Comparison of ENCODE assay signal across 8 cellular contexts in the genomic region with DNA sequence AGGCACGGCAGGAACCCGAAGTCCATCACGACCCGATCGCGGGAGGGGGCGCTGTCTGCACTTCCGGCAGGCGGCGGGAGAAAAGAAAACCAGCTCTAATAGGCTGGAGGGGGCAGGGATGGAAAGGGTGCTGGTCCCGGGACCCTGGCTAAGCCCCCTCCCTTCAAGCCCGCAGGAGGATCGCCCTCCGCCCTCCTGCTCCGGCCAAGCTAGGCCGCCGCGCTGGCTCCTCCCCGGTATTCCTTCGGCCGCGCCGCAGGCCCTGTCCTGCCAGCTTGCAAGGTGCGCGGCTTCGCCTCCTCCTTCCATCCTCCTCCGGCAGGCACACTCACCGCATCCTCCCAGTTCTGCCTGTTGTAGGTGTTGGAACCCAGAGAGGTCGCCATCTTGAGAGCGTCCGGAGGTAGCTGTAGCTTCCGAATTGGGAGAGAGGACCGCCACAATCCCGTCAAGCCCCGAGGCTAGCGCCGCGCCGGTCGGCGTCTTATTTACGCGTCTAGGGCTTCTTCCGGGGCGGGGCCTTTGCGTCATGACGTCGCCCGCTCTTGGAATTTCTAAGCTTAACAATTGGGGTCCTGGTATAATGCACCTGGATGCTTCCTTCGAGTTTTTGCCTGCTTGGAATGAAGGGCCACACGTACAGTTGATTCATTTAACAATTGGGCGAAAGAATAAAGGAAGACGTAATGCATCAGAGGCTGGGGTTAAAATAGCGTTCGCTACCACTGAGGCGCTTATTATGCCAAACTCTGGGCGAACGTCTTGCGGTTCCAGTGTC. TPM values are rescaled to one million over a fixed set of nuclear protein-coding genes. Genes with fewer than 3 reads are reported as not detected.
DNase-seq lines count a peak whose midpoint lies in the region; ATAC-seq, FAIRE-seq and TF ChIP-seq lines count a peak whose summit lies in the region.

A gene (minus strand): TSS at position 463 of the 778 bp plus-strand sequence. CDS start 77 bp downstream, at position 386.

- H3K27me3 ChIP-seq in left ventricle myocardium inferior (ENCODE audit: low read depth) (no peaks in the 10 kb centered on the region), prostate gland (replicated peaks; ENCODE audit: insufficient read depth) (no peaks in the 10 kb centered on the region)

- H3K36me3 ChIP-seq in left ventricle myocardium inferior (peaks cover 32% of the 10 kb centered on the region), prostate gland (peaks cover 3 to 10% of the 10 kb centered on the region in 2 donors)

- no peak within 1 kb of the TSS for H3K27ac Mint-ChIP-seq in T-cell

- peak; percentile 98 for ATAC-seq in HG02798 (IDR thresholded peaks at IDR 0.05; ENCODE audit: poor library complexity, unreplicated experiment)
- ATAC-seq in T-cell (replicated peaks in 1 of 4), result peak; percentile 96

- H3K4me1 Mint-ChIP-seq in T-cell, result peaks cover 0 to 11% (median 5%) of the 10 kb centered on the region in 3 donors

- H3K27ac ChIP-seq in left ventricle myocardium inferior (replicated peaks) (peak within 1 kb of the TSS; percentile 97), prostate gland (peak within 1 kb of the TSS; percentile 96 to 97)

- peak within 1 kb of the TSS; percentile 94 for H3K4me3 ChIP-seq in left ventricle myocardium inferior
- H3K4me3 ChIP-seq in prostate gland, result peak within 1 kb of the TSS; percentile 96 to 97

- under 1% methylated on average over 59 of the region's 59 CpGs for WGBS in prostate gland

- intact Hi-C loops in left ventricle myocardium inferior (cut with micrococcal nuclease) (loop anchor here (10.0 kb wide), 1 partner anchor 136 kb away; no protein-coding TSS in a partner anchor), prostate gland (cut with DNase I) (loop anchor here (2.0 to 5.0 kb wide), 2 partner anchors 78 to 138 kb away; a partner anchor contains a TSS)

- CTCF ChIA-PET in T-cell (lab: Charles Lee), result interaction anchor here (0.7 to 2.7 kb wide), 29 partner anchors 8 to 552 kb away, joined by 3 to 53 read pairs (median 4); a partner anchor contains a TSS

- no peak within 1 kb of the TSS for H3K4me3 Mint-ChIP-seq in T-cell

- no peaks in the 10 kb centered on the region for H3K9me3 Mint-ChIP-seq in T-cell

- H3K4me1 ChIP-seq in left ventricle myocardium inferior (peaks cover 30% of the 10 kb centered on the region), prostate gland (replicated peaks) (peaks cover 2% of the 10 kb centered on the region)

- peak; percentile 67 for DNase-seq in GM12891 (ENCODE audit: insufficient read length, low spot score)
- DNase-seq in NCI-H1436 treated with DMSO at 0.1 percent for 48 hours (lab: John Stamatoyannopoulos, UW), result peak; percentile 56
- peak; percentile 82 to 93 (median 91) for DNase-seq in T-cell
- peak; percentile 74 for DNase-seq in amniotic stem cell (lab: John Stamatoyannopoulos, UW)
- DNase-seq in left ventricle myocardium inferior, result peak; percentile 95
- DNase-seq in prostate gland (ENCODE audit: low spot score), result peak; percentile 91
- peak; percentile 94 for DNase-seq in urothelium cell line (ENCODE audit: low spot score)

- TF ChIP-seq POLR2A in GM12891 (IDR thresholded peaks at IDR 0.05; ENCODE audit: low read depth, low read length), result peak; percentile 74
- TF ChIP-seq POLR2A in prostate gland (IDR thresholded peaks at IDR 0.05), result peak; percentile 73

- H3K27me3 Mint-ChIP-seq in T-cell, result no peaks in the 10 kb centered on the region

- H3K36me3 Mint-ChIP-seq in T-cell, result peaks cover 23% of the 10 kb centered on the region

- POLR2A ChIA-PET in T-cell (lab: Charles Lee), result interaction anchor here (0.5 to 2.7 kb wide), 20 partner anchors 8 to 513 kb away, joined by 3 to 21 read pairs (median 4); a partner anchor contains a TSS

- H3K9me3 ChIP-seq in left ventricle myocardium inferior (replicated peaks), result no peaks in the 10 kb centered on the region
- H3K9me3 ChIP-seq in prostate gland, result no peaks in the 10 kb centered on the region

- FAIRE-seq in GM12891 (lab: Jason Lieb, UNC) (peak; percentile 90), urothelium cell line (lab: Jason Lieb, UNC) (no peak)

- TF ChIP-seq CTCF in left ventricle myocardium inferior (IDR thresholded peaks at IDR 0.05; ENCODE audit: borderline replicate concordance), result peak; percentile 72
- peak; percentile 31 to 69 (median 60) for TF ChIP-seq CTCF in prostate gland (IDR thresholded peaks at IDR 0.05)

TF ChIP-seq in GM12891, 5 proteins besides CTCF, POLR2A, EP300 and RAD21:
- TF ChIP-seq PAX5 (IDR thresholded peaks at IDR 0.05; ENCODE audit: insufficient read depth, low read length, severe bottlenecking) (no peak), TAF1 (IDR thresholded peaks at IDR 0.05; ENCODE audit: low read depth, low read length) (peak; percentile 71), POLR2AphosphoS5 (IDR thresholded peaks at IDR 0.05; ENCODE audit: low read depth, low read length) (peak; percentile 86)
TF ChIP-seq in GM12891: peak in this region for 2.

RNA-seq across cellular contexts. Expression of the gene that starts here (rescaled TPM):
- 37.9 TPM for polyA plus RNA-seq in GM12891 (2012; ENCODE audit: low read depth, missing spikeins)
- total RNA-seq in T-cell, result 10 to 100 TPM; 73.3 to 98.8 (median 82.3) TPM
- 25.2 TPM for total RNA-seq in left ventricle myocardium inferior
- 10 to 100 TPM; 33.6 to 40.3 TPM for total RNA-seq in prostate gland

Comparison
In these comparisons a context has a peak if more than half of its experiments do, and no peak if none do; other contexts are left out.
1. Peak in every context shown above with its lines: DNase-seq, ATAC-seq, H3K4me3 ChIP-seq and H3K27ac ChIP-seq.